Comparison of ENCODE assay signal across 10 cellular contexts in the genomic region with DNA sequence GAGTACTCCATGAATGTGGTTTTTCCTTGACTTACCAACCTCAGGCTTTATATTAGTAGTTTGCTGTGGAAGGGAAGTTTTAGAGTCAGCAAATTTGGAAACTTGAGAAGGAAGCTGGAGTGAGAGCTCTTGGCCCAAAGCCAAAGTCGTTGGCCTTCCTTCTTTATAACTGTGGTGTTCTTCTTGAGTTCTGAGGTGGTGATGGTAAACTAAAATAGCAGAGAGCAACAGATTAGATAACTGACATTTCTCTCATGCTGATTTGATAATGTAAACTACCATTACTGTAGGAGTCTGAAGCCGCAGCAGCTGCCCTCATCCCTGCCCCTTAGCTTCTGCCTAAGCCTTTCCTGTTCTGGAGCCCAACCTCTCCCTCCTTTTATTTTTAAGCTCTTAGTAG.
DNase-seq lines count a peak whose midpoint lies in the region; ATAC-seq and TF ChIP-seq lines count a peak whose summit lies in the region.
"Had no signal": no experiment of that assay in that cellular context is flagged by ENCODE, and none has a peak within 500 bp of the region (broad histone marks: within the 10 kb centered on the region; RNA-seq: fewer than 3 reads in every experiment).

No MANE protein-coding gene starts in this region.

- H3K4me3 Mint-ChIP-seq in nephron progenitor cell = no peak overlapping the region

- peaks cover 0 to 12% (median 0%) of the 10 kb centered on the region in 3 donors for H3K4me1 ChIP-seq in esophagus squamous epithelium

- H3K4me3 ChIP-seq in esophagus squamous epithelium = no peak overlapping the region

- H3K27me3 ChIP-seq in esophagus squamous epithelium = no peaks in the 10 kb centered on the region

- no peaks in the 10 kb centered on the region for H3K9me3 ChIP-seq in esophagus squamous epithelium

- no peak for TF ChIP-seq CTCF in esophagus squamous epithelium (IDR thresholded peaks at IDR 0.05)
- no peak for TF ChIP-seq CTCF in nephron progenitor cell (IDR thresholded peaks at IDR 0.05)

- no peak for TF ChIP-seq POLR2A in esophagus squamous epithelium (IDR thresholded peaks at IDR 0.05)

- no peaks in the 10 kb centered on the region for H3K36me3 Mint-ChIP-seq in nephron progenitor cell (ENCODE audit: low read depth)

- 25 to 28% methylated on average over 2 of the region's 2 CpGs for WGBS in esophagus squamous epithelium, 2 donors

- ATAC-seq in HG03565 (IDR thresholded peaks at IDR 0.05; ENCODE audit: unreplicated experiment) = no peak
- no peak for ATAC-seq in HG02763 (IDR thresholded peaks at IDR 0.05; ENCODE audit: unreplicated experiment)

- H3K4me1 Mint-ChIP-seq in nephron progenitor cell = peaks cover 35% of the 10 kb centered on the region

- peak; percentile 55 for DNase-seq in DMS79 (lab: John Stamatoyannopoulos, UW)
- DNase-seq in NOMO-1 treated with DMSO at 0.1 percent for 48 hours (lab: John Stamatoyannopoulos, UW; ENCODE audit: unreplicated experiment) = peak; percentile 7
- no peak for DNase-seq in esophagus squamous epithelium (lab: John Stamatoyannopoulos, UW)
- DNase-seq in nephron progenitor cell = no peak
- DNase-seq in HCEC 1CT = no peak
- no peak for DNase-seq in AG08396 (ENCODE audit: low spot score)
- DNase-seq: NCI-H510A had no signal

- peaks cover 0 to 12% (median 0%) of the 10 kb centered on the region in 3 donors for H3K36me3 ChIP-seq in esophagus squamous epithelium

- no peaks in the 10 kb centered on the region for H3K27me3 Mint-ChIP-seq in nephron progenitor cell (ENCODE audit: low read depth, poor library complexity)

- no peaks in the 10 kb centered on the region for H3K9me3 Mint-ChIP-seq in nephron progenitor cell
- H3K9me3 Mint-ChIP-seq: activated T-helper 2 cell treated with anti-CD3 and anti-CD28 coated beads, Interferon-gamma antibody, Interleukin-2, Interleukin-4, amounts not matched to agents 10 μg/mL and 5 μg/mL and 100 μg/mL, durations not matched to agents 14 hours and 24 hours and 36 hours had no signal

- intact Hi-C loops in esophagus squamous epithelium (cut with DNase I) = loop anchor here (5.0 kb wide), 1 partner anchor 77 kb away; a partner anchor contains a TSS

- H3K27ac ChIP-seq in esophagus squamous epithelium = peak overlapping the region in 3 of 4 donors; percentile 1 to 23 (median 2)

- peak overlapping the region; percentile 68 for H3K27ac Mint-ChIP-seq in nephron progenitor cell
- H3K27ac Mint-ChIP-seq: activated T-helper 2 cell treated with anti-CD3 and anti-CD28 coated beads, Interferon-gamma antibody, Interleukin-2, Interleukin-4, amounts not matched to agents 10 μg/mL and 5 μg/mL and 100 μg/mL, durations not matched to agents 14 hours and 24 hours and 36 hours had no signal

Comparison
In these comparisons a context has a peak if more than half of its experiments do, and no peak if none do; other contexts are left out.
1. DNase-seq: peak in DMS79 (single experiment) and NOMO-1 treated with DMSO at 0.1 percent for 48 hours (single experiment); none in esophagus squamous epithelium (single experiment), nephron progenitor cell (single experiment), HCEC 1CT (single experiment) and AG08396 (single experiment).